ENCODE assay signal across 12 cellular contexts in genomic region chr7:150663802-150664494, GRCh38. TPM values are rescaled to one million over a fixed set of nuclear protein-coding genes. Genes with fewer than 3 reads are reported as not detected.
DNase-seq lines count a peak whose midpoint lies in the region; ATAC-seq and TF ChIP-seq lines count a peak whose summit lies in the region.
"Had no signal": no experiment of that assay in that cellular context is flagged by ENCODE, and none has a peak within 500 bp of the region (broad histone marks: within the 10 kb centered on the region; RNA-seq: fewer than 3 reads in every experiment).

No MANE protein-coding gene starts in this region.

- intact Hi-C loops in activated CD4-positive, alpha-beta T cell treated with anti-CD3 and anti-CD28 coated beads, Interleukin-2, amount 10 ng/mL, durations not matched to agents 24 days and 14 days (cut with micrococcal nuclease) = no loop called here
- intact Hi-C loops in natural killer cell (cut with micrococcal nuclease) = loop anchor here (2.0 to 10.0 kb wide), 2 partner anchors 95 to 351 kb away; no protein-coding TSS in a partner anchor

- TF ChIP-seq CTCF in natural killer cell (IDR thresholded peaks at IDR 0.05) (no peak), omental fat pad (IDR thresholded peaks at IDR 0.05) (no peak), right atrium auricular region (IDR thresholded peaks at IDR 0.05) (no peak)

- peak; percentile 90 for DNase-seq in activated CD4-positive, alpha-beta T cell treated with anti-CD3 and anti-CD28 coated beads, Interleukin-2, amount 10 ng/mL, durations not matched to agents 24 days and 14 days
- no peak for DNase-seq in activated CD4-positive, alpha-beta T cell treated with anti-CD3 and anti-CD28 coated beads for 1 hour
- peak; percentile 72 for DNase-seq in activated CD4-positive, alpha-beta memory T cell treated with anti-CD3 and anti-CD28 coated beads, Interleukin-2, amount 10 ng/mL, durations not matched to agents 7 days and 5 days
- DNase-seq in natural killer cell (no peak), omental fat pad (ENCODE audit: low spot score) (no peak), mesenteric fat pad (ENCODE audit: low spot score) (no peak), right atrium auricular region (ENCODE audit: low spot score) (no peak)
- DNase-seq: NCI-H446, occipital lobe, SIG-M5 had no signal

- no peak overlapping the region for H3K27ac ChIP-seq in right atrium auricular region

- H3K27me3 Mint-ChIP-seq in activated CD4-positive, alpha-beta T cell treated with anti-CD3 and anti-CD28 coated beads, Interleukin-2, amount 10 ng/mL, durations not matched to agents 24 days and 14 days = no peaks in the 10 kb centered on the region
- H3K27me3 Mint-ChIP-seq in activated CD4-positive, alpha-beta memory T cell treated with anti-CD3 and anti-CD28 coated beads, Interleukin-2, amount 10 ng/mL, durations not matched to agents 7 days and 5 days = no peaks in the 10 kb centered on the region
- H3K27me3 Mint-ChIP-seq in natural killer cell (ENCODE audit: low read depth in 2 of 2) = no peaks in the 10 kb centered on the region

- H3K27me3 ChIP-seq in right atrium auricular region = no peaks in the 10 kb centered on the region

- H3K9me3 ChIP-seq in right atrium auricular region = no peaks in the 10 kb centered on the region

- H3K27ac Mint-ChIP-seq in activated CD4-positive, alpha-beta T cell treated with anti-CD3 and anti-CD28 coated beads, Interleukin-2, amount 10 ng/mL, durations not matched to agents 24 days and 14 days = peak overlapping the region; percentile 93
- peak overlapping the region; percentile 95 for H3K27ac Mint-ChIP-seq in activated CD4-positive, alpha-beta memory T cell treated with anti-CD3 and anti-CD28 coated beads, Interleukin-2, amount 10 ng/mL, durations not matched to agents 7 days and 5 days
- H3K27ac Mint-ChIP-seq in natural killer cell = peak overlapping the region; percentile 99 to 100

- H3K4me3 Mint-ChIP-seq in activated CD4-positive, alpha-beta T cell treated with anti-CD3 and anti-CD28 coated beads, Interleukin-2, amount 10 ng/mL, durations not matched to agents 24 days and 14 days = peak overlapping the region; percentile 65
- H3K4me3 Mint-ChIP-seq in activated CD4-positive, alpha-beta memory T cell treated with anti-CD3 and anti-CD28 coated beads, Interleukin-2, amount 10 ng/mL, durations not matched to agents 7 days and 5 days = peak overlapping the region; percentile 15
- H3K4me3 Mint-ChIP-seq in natural killer cell = peak overlapping the region; percentile 82

- H3K9me3 Mint-ChIP-seq in activated CD4-positive, alpha-beta T cell treated with anti-CD3 and anti-CD28 coated beads, Interleukin-2, amount 10 ng/mL, durations not matched to agents 24 days and 14 days = peaks cover under 1% of the 10 kb centered on the region
- H3K9me3 Mint-ChIP-seq in activated CD4-positive, alpha-beta memory T cell treated with anti-CD3 and anti-CD28 coated beads, Interleukin-2, amount 10 ng/mL, durations not matched to agents 7 days and 5 days = peaks cover 3% of the 10 kb centered on the region
- H3K9me3 Mint-ChIP-seq in natural killer cell = peaks cover 0 to 3% of the 10 kb centered on the region in 2 donors

- no peak overlapping the region for H3K4me3 ChIP-seq in right atrium auricular region

- ATAC-seq in GM21717 (IDR thresholded peaks at IDR 0.05; ENCODE audit: unreplicated experiment) = peak; percentile 41
- peak in 2 of 3 donors; percentile 3 to 5 for ATAC-seq in natural killer cell
- ATAC-seq in omental fat pad (ENCODE audit: low FRiP score) = no peak

- POLR2A ChIA-PET in activated CD4-positive, alpha-beta memory T cell treated with anti-CD3 and anti-CD28 coated beads, Interleukin-2, amount 10 ng/mL, durations not matched to agents 7 days and 5 days (lab: Charles Lee) = interaction anchor here (0.7 to 1.5 kb wide), 7 partner anchors 21 to 214 kb away, joined by 3 to 6 read pairs (median 3); partner anchors contain the start of gene GIMAP2

- H3K36me3 Mint-ChIP-seq in activated CD4-positive, alpha-beta T cell treated with anti-CD3 and anti-CD28 coated beads, Interleukin-2, amount 10 ng/mL, durations not matched to agents 24 days and 14 days (ENCODE audit: low read depth) = peaks cover 17% of the 10 kb centered on the region
- peaks cover 41% of the 10 kb centered on the region for H3K36me3 Mint-ChIP-seq in activated CD4-positive, alpha-beta memory T cell treated with anti-CD3 and anti-CD28 coated beads, Interleukin-2, amount 10 ng/mL, durations not matched to agents 7 days and 5 days (ENCODE audit: low read depth)
- no peaks in the 10 kb centered on the region for H3K36me3 Mint-ChIP-seq in natural killer cell

- no peaks in the 10 kb centered on the region for H3K4me1 ChIP-seq in right atrium auricular region

- no peaks in the 10 kb centered on the region for H3K36me3 ChIP-seq in right atrium auricular region

- CTCF ChIA-PET in activated CD4-positive, alpha-beta memory T cell treated with anti-CD3 and anti-CD28 coated beads, Interleukin-2, amount 10 ng/mL, durations not matched to agents 7 days and 5 days (lab: Charles Lee) = interaction anchor here (0.9 to 1.0 kb wide), 2 partner anchors 22 to 215 kb away, joined by 3 to 5 read pairs; no protein-coding TSS in a partner anchor

- H3K4me1 Mint-ChIP-seq in activated CD4-positive, alpha-beta T cell treated with anti-CD3 and anti-CD28 coated beads, Interleukin-2, amount 10 ng/mL, durations not matched to agents 24 days and 14 days = peaks cover 69% of the 10 kb centered on the region
- H3K4me1 Mint-ChIP-seq in activated CD4-positive, alpha-beta memory T cell treated with anti-CD3 and anti-CD28 coated beads, Interleukin-2, amount 10 ng/mL, durations not matched to agents 7 days and 5 days = peaks cover 82% of the 10 kb centered on the region
- H3K4me1 Mint-ChIP-seq in natural killer cell = peaks cover 80 to 83% of the 10 kb centered on the region in 2 donors

RNA-seq across cellular contexts. Expression of gene GIMAP2, which starts 21.6 kb away (rescaled TPM):
- total RNA-seq in activated CD4-positive, alpha-beta T cell treated with anti-CD3 and anti-CD28 coated beads, Interleukin-2, amount 10 ng/mL, durations not matched to agents 24 days and 14 days = 28.2 TPM in 2 replicates
- total RNA-seq in activated CD4-positive, alpha-beta memory T cell treated with anti-CD3 and anti-CD28 coated beads, Interleukin-2, amount 10 ng/mL, durations not matched to agents 7 days and 5 days = 100 to 1,000 TPM; 113 to 120 TPM
- 10 to 100 TPM; 47.5 to 77.5 (median 61.0) TPM for total RNA-seq in natural killer cell
- 10 to 100 TPM; 10.1 to 44.0 (median 12.8) TPM for total RNA-seq in omental fat pad
- 12.5 TPM for total RNA-seq in mesenteric fat pad
- 1 to 10 TPM; 3.8 to 8.3 TPM for total RNA-seq in right atrium auricular region
- total RNA-seq: MCF 10A had no signal

RNA-seq across cellular contexts. Expression of gene GIMAP6, which starts 31.8 kb away (rescaled TPM):
- total RNA-seq in activated CD4-positive, alpha-beta T cell treated with anti-CD3 and anti-CD28 coated beads, Interleukin-2, amount 10 ng/mL, durations not matched to agents 24 days and 14 days = 35.5 and 35.8 TPM in 2 replicates
- 10 to 100 TPM; 84.9 to 85.9 TPM for total RNA-seq in activated CD4-positive, alpha-beta memory T cell treated with anti-CD3 and anti-CD28 coated beads, Interleukin-2, amount 10 ng/mL, durations not matched to agents 7 days and 5 days
- total RNA-seq in natural killer cell (100 to 1,000 TPM in 1 of 3 donors, 10 to 100 TPM in 2; 39.7 to 100 (median 51.9) TPM), omental fat pad (100 to 1,000 TPM in 1 of 4 donors, 10 to 100 TPM in 3; 16.8 to 135 (median 48.3) TPM), mesenteric fat pad (46.6 TPM), right atrium auricular region (10 to 100 TPM; 15.8 to 21.5 TPM)
- total RNA-seq: MCF 10A had no signal

RNA-seq across cellular contexts. Expression of gene GIMAP1, which starts 52.5 kb away (rescaled TPM):
- total RNA-seq in activated CD4-positive, alpha-beta T cell treated with anti-CD3 and anti-CD28 coated beads, Interleukin-2, amount 10 ng/mL, durations not matched to agents 24 days and 14 days = 4.9 and 6.0 TPM in 2 replicates
- 10 to 100 TPM; 18.8 to 21.0 TPM for total RNA-seq in activated CD4-positive, alpha-beta memory T cell treated with anti-CD3 and anti-CD28 coated beads, Interleukin-2, amount 10 ng/mL, durations not matched to agents 7 days and 5 days
- total RNA-seq in natural killer cell (10 to 100 TPM; 11.1 to 23.9 (median 13.3) TPM), omental fat pad (10 to 100 TPM in 2 of 4 donors, 1 to 10 TPM in 2; 2.1 to 32.2 (median 9.0) TPM), mesenteric fat pad (4.4 TPM), right atrium auricular region (1 to 10 TPM; 5.6 to 8.0 TPM)
- total RNA-seq: MCF 10A had no signal

Comparison
In these comparisons a context has a peak if more than half of its experiments do, and no peak if none do; other contexts are left out.
1. DNase-seq: peak in activated CD4-positive, alpha-beta T cell treated with anti-CD3 and anti-CD28 coated beads, Interleukin-2, amount 10 ng/mL, durations not matched to agents 24 days and 14 days (single experiment) and activated CD4-positive, alpha-beta memory T cell treated with anti-CD3 and anti-CD28 coated beads, Interleukin-2, amount 10 ng/mL, durations not matched to agents 7 days and 5 days (single experiment); none in activated CD4-positive, alpha-beta T cell treated with anti-CD3 and anti-CD28 coated beads for 1 hour (single experiment), natural killer cell (single experiment), omental fat pad (single experiment), mesenteric fat pad (single experiment) and right atrium auricular region (single experiment).
2. H3K4me3 Mint-ChIP-seq: peak in every context shown above with its lines; median percentile 82 in natural killer cell; 65 in activated CD4-positive, alpha-beta T cell treated with anti-CD3 and anti-CD28 coated beads, Interleukin-2, amount 10 ng/mL, durations not matched to agents 24 days and 14 days; 15 in activated CD4-positive, alpha-beta memory T cell treated with anti-CD3 and anti-CD28 coated beads, Interleukin-2, amount 10 ng/mL, durations not matched to agents 7 days and 5 days.
3. Peak in every context shown above with its lines, with median percentiles within 50 percentile points of each other: H3K27ac Mint-ChIP-seq.